In genomic region chr4:37793562-37793961, GRCh38 we compare ENCODE assay signal across 8 cellular contexts. TPM values are rescaled to one million over a fixed set of nuclear protein-coding genes. Genes with fewer than 3 reads are reported as not detected.
DNase-seq lines count a peak whose midpoint lies in the region; ATAC-seq and TF ChIP-seq lines count a peak whose summit lies in the region.

No MANE protein-coding gene starts in this region.

- H3K4me1 ChIP-seq in spleen = peaks cover 0 to 10% (median 3%) of the 10 kb centered on the region in 6 donors
- H3K4me1 ChIP-seq in ovary (ENCODE audit: insufficient read depth) = no peaks in the 10 kb centered on the region

- peaks cover 0 to 3% (median 0%) of the 10 kb centered on the region in 8 donors for H3K9me3 ChIP-seq in spleen
- no peaks in the 10 kb centered on the region for H3K9me3 ChIP-seq in ovary

- no peak for TF ChIP-seq EP300 in ovary (IDR thresholded peaks at IDR 0.05)

- intact Hi-C loops in spleen (cut with DNase I; ENCODE audit: low total_unique reads) = no loop called here
- intact Hi-C loops in ovary (cut with DNase I) = loop anchor here in 2 of 4 donors (10.0 kb wide), 1 partner anchor 189 kb away; no protein-coding TSS in a partner anchor

- H3K4me3 ChIP-seq in AG09309 (ENCODE audit: control insufficient read depth, low read depth, low read length) (no peak overlapping the region), GM12865 (ENCODE audit: low read depth, low read length) (no peak overlapping the region), fibroblast of pulmonary artery (replicated peaks; ENCODE audit: low read depth, low read length) (no peak overlapping the region), spleen (no peak overlapping the region), ovary (no peak overlapping the region)

- H3K27ac ChIP-seq in spleen (no peak overlapping the region), ovary (no peak overlapping the region)

- no peaks in the 10 kb centered on the region for H3K27me3 ChIP-seq in spleen (replicated peaks in 1 of 7)
- no peaks in the 10 kb centered on the region for H3K27me3 ChIP-seq in ovary

- peak; percentile 69 for TF ChIP-seq CTCF in AG09309 (IDR thresholded peaks at IDR 0.05; ENCODE audit: control insufficient read depth, insufficient read depth, low read depth, low read length, missing control alignments)
- peak; percentile 62 for TF ChIP-seq CTCF in GM12865 (IDR thresholded peaks at IDR 0.05; ENCODE audit: insufficient read depth, low read depth, low read length, missing control alignments)
- peak; percentile 78 for TF ChIP-seq CTCF in fibroblast of pulmonary artery (IDR thresholded peaks at IDR 0.05; ENCODE audit: low read length, missing control alignments)
- peak in 9 of 11 experiments; percentile 11 to 51 (median 37) for TF ChIP-seq CTCF in spleen (IDR thresholded peaks at IDR 0.05 in 8 of 11, conservative IDR thresholded peaks at IDR 0.05 in 3 of 11)
- no peak for TF ChIP-seq CTCF in ovary (IDR thresholded peaks at IDR 0.05)

- no peaks in the 10 kb centered on the region for H3K36me3 ChIP-seq in spleen
- no peaks in the 10 kb centered on the region for H3K36me3 ChIP-seq in ovary

- DNase-seq in AG09309 (ENCODE audit: low read depth) = no peak
- DNase-seq in GM12865 (ENCODE audit: low read depth) = peak; percentile 26
- DNase-seq in RPMI7951 (ENCODE audit: low read depth) = peak; percentile 21
- DNase-seq in fibroblast of pulmonary artery (ENCODE audit: low read depth) = peak; percentile 57
- no peak for DNase-seq in spleen
- DNase-seq in ovary = no peak
- DNase-seq in H4 (ENCODE audit: low spot score) = no peak

- no peak for ATAC-seq in GM19455 (IDR thresholded peaks at IDR 0.05; ENCODE audit: unreplicated experiment)

- TF ChIP-seq POLR2A in spleen (IDR thresholded peaks at IDR 0.05) = no peak
- TF ChIP-seq POLR2A in ovary (IDR thresholded peaks at IDR 0.05) = no peak

RNA-seq across cellular contexts. Expression of gene PGM2, which starts 32.9 kb away (rescaled TPM):
- total RNA-seq in RPMI7951 (2014; rRNA removed; shearing (Covaris generic)) = 39.8 and 46.6 TPM in 2 replicates
- total RNA-seq in spleen = 10 to 100 TPM; 24.6 to 43.7 (median 30.1) TPM
- 1 to 10 TPM; 5.4 to 9.5 (median 7.6) TPM for polyA plus RNA-seq in spleen
- 10 to 100 TPM; 11.8 to 31.2 (median 22.2) TPM for total RNA-seq in ovary
- polyA plus RNA-seq in ovary = 10 to 100 TPM; 11.0 to 24.3 TPM
- 36.2 and 46.5 TPM in 2 replicates for total RNA-seq in H4 (2014; rRNA removed; shearing (Covaris generic))

Comparison
In these comparisons a context has a peak if more than half of its experiments do, and no peak if none do; other contexts are left out.
1. DNase-seq: peak in GM12865 (single experiment), RPMI7951 (single experiment) and fibroblast of pulmonary artery (single experiment); none in AG09309 (single experiment), spleen (single experiment), ovary (0 of 5) and H4 (single experiment).
2. CTCF ChIP-seq: peak in AG09309 (single experiment), GM12865 (single experiment), fibroblast of pulmonary artery (single experiment) and spleen (9 of 11); none in ovary (0 of 3).